In genomic region chr19:1592023-1592754, GRCh38 we compare ENCODE assay signal across 1 cellular context.
A peak's percentile ranks its signal among the peaks of the same experiment; 100 is the strongest.
TF ChIP-seq lines count a peak whose summit lies in the region.

No MANE protein-coding gene starts in this region.

TF ChIP-seq in HepG2, 621 proteins besides CTCF, POLR2A, EP300 and RAD21 (continues in another document):
- TF ChIP-seq BATF2 (CRISPR knock-in tag; IDR thresholded peaks at IDR 0.05) (no peak), ZNF160 (CRISPR knock-in tag; IDR thresholded peaks at IDR 0.05) (0 out of 2 replicates have a peak, but pooled peaks have one; percentile 40), KDM2A (CRISPR knock-in tag; IDR thresholded peaks at IDR 0.05; ENCODE audit: borderline replicate concordance, low read depth) (peak; percentile 71), PBX2 (CRISPR knock-in tag; IDR thresholded peaks at IDR 0.05) (no peak), KLF13 (CRISPR knock-in tag; IDR thresholded peaks at IDR 0.05) (no peak), ZNF138 (CRISPR knock-in tag; IDR thresholded peaks at IDR 0.05; ENCODE audit: low read depth) (peak; percentile 90; the same call in 1 of the 2 replicates), FOXO4 (CRISPR knock-in tag; conservative IDR thresholded peaks at IDR 0.05) (no peak), GPN1 (CRISPR knock-in tag; IDR thresholded peaks at IDR 0.05; ENCODE audit: borderline replicate concordance) (no peak), SNAPC5 (CRISPR knock-in tag; IDR thresholded peaks at IDR 0.05; ENCODE audit: borderline replicate concordance) (no peak), ZEB1 (IDR thresholded peaks at IDR 0.05; ENCODE audit: insufficient replicate concordance, low read depth) (no peak), ZNF747 (CRISPR knock-in tag; IDR thresholded peaks at IDR 0.05; ENCODE audit: borderline replicate concordance) (peak; percentile 57; the same call in 1 of the 2 replicates), ZNF652 (CRISPR knock-in tag; IDR thresholded peaks at IDR 0.05; ENCODE audit: borderline replicate concordance, low read depth) (no peak), KAT8 (CRISPR knock-in tag; IDR thresholded peaks at IDR 0.05) (no peak), EEA1 (CRISPR knock-in tag; IDR thresholded peaks at IDR 0.05; ENCODE audit: borderline replicate concordance) (0 out of 2 replicates have a peak, but pooled peaks have one; percentile 78), ZNF207 (IDR thresholded peaks at IDR 0.05; ENCODE audit: borderline replicate concordance) (no peak), RBM22 (optimal IDR thresholded peaks at IDR 0.05; ENCODE audit: low read length) (no peak), NR2F6 (IDR thresholded peaks at IDR 0.05) (no peak), NR2F6 (CRISPR knock-in tag; IDR thresholded peaks at IDR 0.05) (no peak), HCFC1 (IDR thresholded peaks at IDR 0.05; ENCODE audit: low read depth, low read length) (no peak; the same call in 1 of the 2 replicates), ZNF614 (CRISPR knock-in tag; IDR thresholded peaks at IDR 0.05; ENCODE audit: borderline replicate concordance) (no peak), ARNT (IDR thresholded peaks at IDR 0.05) (no peak), ZNF510 (CRISPR knock-in tag; IDR thresholded peaks at IDR 0.05; ENCODE audit: low read depth) (no peak; the same call in 1 of the 2 replicates), ZNF484 (CRISPR knock-in tag; IDR thresholded peaks at IDR 0.05; ENCODE audit: borderline replicate concordance, low read depth) (no peak), ZNF296 (CRISPR knock-in tag; conservative IDR thresholded peaks at IDR 0.05) (no peak), KDM5A (IDR thresholded peaks at IDR 0.05; ENCODE audit: borderline replicate concordance, low read length) (no peak), ZNF414 (CRISPR knock-in tag; IDR thresholded peaks at IDR 0.05) (no peak; the same call in 1 of the 2 replicates), SP5 (CRISPR knock-in tag; IDR thresholded peaks at IDR 0.05; ENCODE audit: borderline replicate concordance, low read depth) (no peak), GABPA (IDR thresholded peaks at IDR 0.05; ENCODE audit: low read depth, low read length) (no peak), GABPA (CRISPR knock-in tag; IDR thresholded peaks at IDR 0.05; ENCODE audit: low read depth) (no peak), ZNF451 (CRISPR knock-in tag; IDR thresholded peaks at IDR 0.05) (peak; percentile 64; the same call in 1 of the 2 replicates), GATAD2A (CRISPR knock-in tag; IDR thresholded peaks at IDR 0.05) (no peak), EED (CRISPR knock-in tag; IDR thresholded peaks at IDR 0.05) (peak; percentile 53), PRMT3 (CRISPR knock-in tag; IDR thresholded peaks at IDR 0.05; ENCODE audit: borderline replicate concordance, low read depth) (0 out of 2 replicates have a peak, but pooled peaks have one; percentile 60), TRIM22 (IDR thresholded peaks at IDR 0.05) (no peak), HNRNPUL1 (IDR thresholded peaks at IDR 0.05; ENCODE audit: low read depth, low read length) (no peak), CAMTA2 (CRISPR knock-in tag; IDR thresholded peaks at IDR 0.05; ENCODE audit: borderline replicate concordance) (no peak), ZSCAN20 (CRISPR knock-in tag; IDR thresholded peaks at IDR 0.05; ENCODE audit: borderline replicate concordance) (no peak), ZBTB42 (CRISPR knock-in tag; IDR thresholded peaks at IDR 0.05) (no peak), ZHX2 (IDR thresholded peaks at IDR 0.05; ENCODE audit: low read depth) (no peak), ZHX2 (CRISPR knock-in tag; IDR thresholded peaks at IDR 0.05; ENCODE audit: borderline replicate concordance) (no peak), MBNL3 (CRISPR knock-in tag; conservative IDR thresholded peaks at IDR 0.05) (no peak), NFYC (CRISPR knock-in tag; IDR thresholded peaks at IDR 0.05) (no peak), ZNF839 (CRISPR knock-in tag; IDR thresholded peaks at IDR 0.05; ENCODE audit: borderline replicate concordance) (peak; percentile 44; the same call in 1 of the 2 replicates), MED1 (CRISPR knock-in tag; IDR thresholded peaks at IDR 0.05) (peak; percentile 53), MIXL1 (CRISPR knock-in tag; IDR thresholded peaks at IDR 0.05) (no peak), U2AF2 (IDR thresholded peaks at IDR 0.05; ENCODE audit: low read depth, low read length) (no peak), ZNF616 (CRISPR knock-in tag; IDR thresholded peaks at IDR 0.05; ENCODE audit: low read depth) (peak; percentile 93), GZF1 (CRISPR knock-in tag; IDR thresholded peaks at IDR 0.05) (peak; percentile 20; the same call in 1 of the 2 replicates), PBX3 (CRISPR knock-in tag; IDR thresholded peaks at IDR 0.05; ENCODE audit: borderline replicate concordance) (no peak), ONECUT2 (CRISPR knock-in tag; IDR thresholded peaks at IDR 0.05) (no peak), RELA (CRISPR knock-in tag; IDR thresholded peaks at IDR 0.05) (0 out of 2 replicates have a peak, but pooled peaks have one; percentile 32), TP53 (CRISPR knock-in tag; conservative IDR thresholded peaks at IDR 0.05) (no peak), ARID5B (CRISPR knock-in tag; IDR thresholded peaks at IDR 0.05) (0 out of 2 replicates have a peak, but pooled peaks have one; percentile 20), ZNF670 (CRISPR knock-in tag; IDR thresholded peaks at IDR 0.05; ENCODE audit: borderline replicate concordance) (no peak)
